In the genomic region with DNA sequence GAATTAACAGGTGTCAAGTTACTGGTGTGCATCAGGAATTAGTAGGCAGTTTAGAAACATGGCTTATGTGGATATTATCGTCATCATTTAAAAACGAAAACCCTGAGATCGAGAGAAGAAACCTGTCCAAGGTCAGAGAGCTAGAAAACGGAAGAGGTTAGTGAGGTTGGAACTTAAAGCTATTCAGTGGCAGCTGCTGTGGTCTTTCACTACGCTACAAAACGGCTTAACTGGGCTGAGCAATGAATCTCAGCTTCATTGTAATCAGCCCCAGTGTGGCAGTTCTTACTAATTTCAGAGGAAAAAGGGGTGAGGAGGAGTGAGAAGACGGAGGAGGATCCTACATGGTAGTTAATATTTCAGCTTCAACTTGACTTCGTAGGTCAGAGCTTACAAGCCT, we compare ENCODE assay signal across 18 cellular contexts.
A peak's percentile ranks its signal among the peaks of the same experiment; 100 is the strongest.
DNase-seq lines count a peak whose midpoint lies in the region; ATAC-seq, FAIRE-seq and TF ChIP-seq lines count a peak whose summit lies in the region.
"Had no signal": no experiment of that assay in that cellular context is flagged by ENCODE, and none has a peak within 500 bp of the region (broad histone marks: within the 10 kb centered on the region; RNA-seq: fewer than 3 reads in every experiment).

No MANE protein-coding gene starts in this region.

- H3K36me3 Mint-ChIP-seq in glutamatergic neuron (ENCODE audit: unreplicated experiment) = no peaks in the 10 kb centered on the region
- H3K36me3 Mint-ChIP-seq: CD4-positive, alpha-beta memory T cell had no signal

- H3K27me3 Mint-ChIP-seq in glutamatergic neuron (ENCODE audit: unreplicated experiment) = peaks cover 4% of the 10 kb centered on the region
- H3K27me3 Mint-ChIP-seq: CD4-positive, alpha-beta memory T cell had no signal

- H3K27ac Mint-ChIP-seq in glutamatergic neuron (ENCODE audit: unreplicated experiment) = no peak overlapping the region

- in situ Hi-C loops in GM12878 (cut with MboI) = no loop called here

- WGBS in GM12878 (ENCODE audit: insufficient coverage, insufficient replicate concordance, low lambda C conversion rate, missing lambda C conversion rate) = 15% methylated on average over 8 of the region's 8 CpGs
- 79% methylated on average over 8 of the region's 8 CpGs for WGBS in esophagus muscularis mucosa

- TF ChIP-seq POLR2A in GM12878 (IDR thresholded peaks at IDR 0.05; ENCODE audit: low read depth, low read length) = no peak
- TF ChIP-seq POLR2A in esophagus muscularis mucosa (IDR thresholded peaks at IDR 0.05; ENCODE audit: low read depth) = no peak

- no peaks in the 10 kb centered on the region for H3K4me1 ChIP-seq in SJCRH30
- no peaks in the 10 kb centered on the region for H3K4me1 ChIP-seq in GM12878 (ENCODE audit: control insufficient read depth, insufficient read depth, low read length)
- no peaks in the 10 kb centered on the region for H3K4me1 ChIP-seq in esophagus muscularis mucosa
- H3K4me1 ChIP-seq: BE2C, HAP-1 had no signal

- FAIRE-seq in GM12878 (lab: Jason Lieb, UNC) = no peak
- FAIRE-seq: A204.1, G401.6, GM19239, H1 had no signal

- H2AFZ ChIP-seq in GM12878 (ENCODE audit: control insufficient read depth, low read depth, low read length) = no peak overlapping the region

- peaks cover 8% of the 10 kb centered on the region for H3K4me1 Mint-ChIP-seq in glutamatergic neuron (ENCODE audit: low read depth, unreplicated experiment)
- H3K4me1 Mint-ChIP-seq: CD4-positive, alpha-beta memory T cell had no signal

- H3K9ac ChIP-seq in GM12878 (ENCODE audit: control insufficient read depth, insufficient read depth, low read length) = no peak overlapping the region

- POLR2A ChIA-PET in GM12878 (lab: Charles Lee) = no interaction called here

- H3K9me3 ChIP-seq in SJCRH30 (replicated peaks) (no peaks in the 10 kb centered on the region), GM12878 (replicated peaks; ENCODE audit: control insufficient read depth, insufficient read depth, low read length) (no peaks in the 10 kb centered on the region), esophagus muscularis mucosa (no peaks in the 10 kb centered on the region)
- H3K9me3 ChIP-seq: BE2C, HAP-1 had no signal

- no peaks in the 10 kb centered on the region for H3K79me2 ChIP-seq in GM12878 (ENCODE audit: control insufficient read depth, insufficient read depth, low read length)

- H3K27ac ChIP-seq in SJCRH30 (no peak overlapping the region), GM12878 (ENCODE audit: control insufficient read depth, insufficient read depth) (no peak overlapping the region), esophagus muscularis mucosa (replicated peaks in 1 of 4) (no peak overlapping the region)
- H3K27ac ChIP-seq: C4-2B had no signal

- TF ChIP-seq EP300 in GM12878 (IDR thresholded peaks at IDR 0.05; ENCODE audit: borderline replicate concordance in 1 of 2, control insufficient read depth in 1 of 2, low read depth in 2 of 2, low read length in 2 of 2) (no peak), esophagus muscularis mucosa (IDR thresholded peaks at IDR 0.05) (no peak)

- no peak overlapping the region for H3K4me2 ChIP-seq in GM12878 (ENCODE audit: control insufficient read depth, insufficient read depth)

- CTCF ChIA-PET in GM12878 (lab: Yijun Ruan, JAX) = interaction anchor here (0.7 kb wide), 1 partner anchor 523 kb away, joined by 3 read pairs; no protein-coding TSS in a partner anchor

- H3K4me3 Mint-ChIP-seq in glutamatergic neuron (ENCODE audit: unreplicated experiment) = no peak overlapping the region
- H3K4me3 Mint-ChIP-seq: CD4-positive, alpha-beta memory T cell had no signal

- H3K27me3 ChIP-seq in SJCRH30 (no peaks in the 10 kb centered on the region), GM12878 (replicated peaks in 1 of 2; ENCODE audit: control insufficient read depth in 2 of 2, insufficient read depth in 2 of 2, low read length in 1 of 2) (no peaks in the 10 kb centered on the region; a peak in 1 of 4 replicates), esophagus muscularis mucosa (no peaks in the 10 kb centered on the region)
- H3K27me3 ChIP-seq: BE2C had no signal

- RAD21 ChIA-PET in GM12878 (lab: Charles Lee; ENCODE audit: unreplicated experiment) = no interaction called here

- ATAC-seq in GM12878 = peak; percentile 74

- H3K36me3 ChIP-seq in SJCRH30 (no peaks in the 10 kb centered on the region), GM12878 (ENCODE audit: control insufficient read depth in 2 of 2, insufficient read depth in 2 of 2, low read length in 1 of 2) (no peaks in the 10 kb centered on the region), esophagus muscularis mucosa (no peaks in the 10 kb centered on the region)
- H3K36me3 ChIP-seq: BE2C, HAP-1 had no signal

- TF ChIP-seq CTCF in GM12878 (IDR thresholded peaks at IDR 0.05 in 2 of 3, conservative IDR thresholded peaks at IDR 0.05 in 1 of 3; ENCODE audit: control insufficient read depth in 2 of 3, extremely low read depth in 1 of 3, insufficient read depth in 1 of 3, low read depth in 3 of 3, low read length in 3 of 3) (no peak), glutamatergic neuron (IDR thresholded peaks at IDR 0.05; ENCODE audit: partially characterized antibody, unreplicated experiment) (no peak), esophagus muscularis mucosa (IDR thresholded peaks at IDR 0.05) (no peak)

- H4K20me1 ChIP-seq in GM12878 (ENCODE audit: control insufficient read depth, insufficient read depth) = no peaks in the 10 kb centered on the region

- no TSS peak for BruUV-seq in GM12878 (replicated peaks; lab: Mats Ljungman, UMichigan)

- TF ChIP-seq RAD21 in GM12878 (IDR thresholded peaks at IDR 0.05; ENCODE audit: insufficient read depth, low read depth, low read length) = no peak

- H3K9me3 Mint-ChIP-seq in glutamatergic neuron (ENCODE audit: unreplicated experiment) = peaks cover 4% of the 10 kb centered on the region

- SMC1A ChIA-PET in GM12878 (lab: Charles Lee; ENCODE audit: uncharacterized antibody, unreplicated experiment) = interaction anchor here (0.9 to 1.6 kb wide), 4 partner anchors 13 to 509 kb away, joined by 3 to 5 read pairs (median 4); no protein-coding TSS in a partner anchor

- intact Hi-C loops in GM12878 (cut with micrococcal nuclease; ENCODE audit: unreplicated experiment) = no loop called here
- intact Hi-C loops in esophagus muscularis mucosa (cut with DNase I) = no loop called here

- DNase-seq in Jurkat, Clone E6-1 (ENCODE audit: low read depth, low spot score) = peak; percentile 61
- DNase-seq in SJCRH30 (peak; percentile 19 to 59), GM12878 (ENCODE audit: low read depth, low spot score) (no peak), glutamatergic neuron (no peak), cerebellar cortex (ENCODE audit: low spot score) (no peak), esophagus muscularis mucosa (ENCODE audit: extremely low spot score) (no peak), T1000 (lab: John Stamatoyannopoulos, UW) (no peak)
- DNase-seq: BE2C; CD4-positive, alpha-beta memory T cell; DMS153; DMS79 treated with DMSO at 0.1 percent for 48 hours; EL had no signal

- no peak overlapping the region for H3K4me3 ChIP-seq in Jurkat, Clone E6-1 (ENCODE audit: low read length)
- H3K4me3 ChIP-seq in SJCRH30 (no peak overlapping the region), GM12878 (no peak overlapping the region), esophagus muscularis mucosa (no peak overlapping the region)
- H3K4me3 ChIP-seq: HAP-1 had no signal

TF ChIP-seq in GM12878, 131 proteins besides CTCF, POLR2A, EP300 and RAD21 (continues in another document):
- TF ChIP-seq, protein P1, sequence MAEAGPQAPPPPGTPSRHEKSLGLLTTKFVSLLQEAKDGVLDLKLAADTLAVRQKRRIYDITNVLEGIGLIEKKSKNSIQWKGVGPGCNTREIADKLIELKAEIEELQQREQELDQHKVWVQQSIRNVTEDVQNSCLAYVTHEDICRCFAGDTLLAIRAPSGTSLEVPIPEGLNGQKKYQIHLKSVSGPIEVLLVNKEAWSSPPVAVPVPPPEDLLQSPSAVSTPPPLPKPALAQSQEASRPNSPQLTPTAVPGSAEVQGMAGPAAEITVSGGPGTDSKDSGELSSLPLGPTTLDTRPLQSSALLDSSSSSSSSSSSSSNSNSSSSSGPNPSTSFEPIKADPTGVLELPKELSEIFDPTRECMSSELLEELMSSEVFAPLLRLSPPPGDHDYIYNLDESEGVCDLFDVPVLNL (IDR thresholded peaks at IDR 0.05; ENCODE audit: low read depth, low read length) = no peak
- TF ChIP-seq, protein P2, sequence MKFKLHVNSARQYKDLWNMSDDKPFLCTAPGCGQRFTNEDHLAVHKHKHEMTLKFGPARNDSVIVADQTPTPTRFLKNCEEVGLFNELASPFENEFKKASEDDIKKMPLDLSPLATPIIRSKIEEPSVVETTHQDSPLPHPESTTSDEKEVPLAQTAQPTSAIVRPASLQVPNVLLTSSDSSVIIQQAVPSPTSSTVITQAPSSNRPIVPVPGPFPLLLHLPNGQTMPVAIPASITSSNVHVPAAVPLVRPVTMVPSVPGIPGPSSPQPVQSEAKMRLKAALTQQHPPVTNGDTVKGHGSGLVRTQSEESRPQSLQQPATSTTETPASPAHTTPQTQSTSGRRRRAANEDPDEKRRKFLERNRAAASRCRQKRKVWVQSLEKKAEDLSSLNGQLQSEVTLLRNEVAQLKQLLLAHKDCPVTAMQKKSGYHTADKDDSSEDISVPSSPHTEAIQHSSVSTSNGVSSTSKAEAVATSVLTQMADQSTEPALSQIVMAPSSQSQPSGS (IDR thresholded peaks at IDR 0.05; ENCODE audit: low read length) = no peak
- TF ChIP-seq BCL11A (IDR thresholded peaks at IDR 0.05; ENCODE audit: low read depth, low read length) (no peak), TCF3 (IDR thresholded peaks at IDR 0.05; ENCODE audit: borderline replicate concordance, insufficient read depth, low read depth, low read length) (no peak), ASH2L (IDR thresholded peaks at IDR 0.05; ENCODE audit: borderline replicate concordance, low read depth) (no peak)
- TF ChIP-seq, protein P3, sequence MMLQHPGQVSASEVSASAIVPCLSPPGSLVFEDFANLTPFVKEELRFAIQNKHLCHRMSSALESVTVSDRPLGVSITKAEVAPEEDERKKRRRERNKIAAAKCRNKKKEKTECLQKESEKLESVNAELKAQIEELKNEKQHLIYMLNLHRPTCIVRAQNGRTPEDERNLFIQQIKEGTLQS (IDR thresholded peaks at IDR 0.05; ENCODE audit: borderline replicate concordance, extremely low read depth, low read depth, low read length) = no peak

Comparison
In these comparisons a context has a peak if more than half of its experiments do, and no peak if none do; other contexts are left out.
1. DNase-seq: peak in Jurkat, Clone E6-1 (single experiment) and SJCRH30 (2 of 2); none in GM12878 (single experiment), glutamatergic neuron (single experiment), cerebellar cortex (single experiment), esophagus muscularis mucosa (single experiment) and T1000 (single experiment).